ENCODE assay signal across 8 cellular contexts in the genomic region with DNA sequence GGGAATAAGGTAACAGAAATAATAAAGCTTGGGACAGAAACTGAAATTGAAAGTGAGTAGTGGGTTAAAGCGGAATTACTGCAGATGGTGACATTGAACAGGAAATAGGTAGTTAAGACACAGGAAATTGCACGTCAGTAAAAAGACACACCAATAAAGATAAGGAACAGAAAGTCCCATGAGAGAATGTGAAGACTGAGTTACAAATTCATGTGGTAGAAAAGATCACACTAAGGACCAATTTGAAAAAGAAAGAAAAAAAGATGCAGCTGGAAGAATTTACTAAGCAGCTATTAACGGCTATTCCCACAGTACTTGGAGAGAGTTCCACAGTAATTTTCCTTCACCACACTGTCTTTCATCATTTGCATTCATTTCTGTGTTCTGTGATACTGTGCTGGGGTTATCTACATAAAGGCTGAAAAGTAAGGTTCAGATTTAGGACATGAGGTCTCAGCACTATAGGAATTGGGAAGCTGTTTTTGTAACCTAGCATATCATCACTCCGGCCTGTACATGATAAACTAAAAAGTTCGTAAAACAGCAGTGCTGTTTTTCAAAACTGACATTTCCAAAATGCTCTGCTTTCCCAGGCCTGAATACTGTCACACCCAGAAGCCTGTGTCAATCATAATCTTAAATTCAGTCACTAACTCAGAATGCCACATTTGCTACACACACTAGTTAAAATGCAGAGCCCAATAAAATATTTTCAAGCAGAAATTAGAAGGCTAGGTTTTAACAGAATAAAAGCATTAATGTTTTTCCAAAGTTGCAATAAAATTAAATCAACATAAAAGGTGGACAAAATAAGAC. TPM values are rescaled to one million over a fixed set of nuclear protein-coding genes. Genes with fewer than 3 reads are reported as not detected.
A peak's percentile ranks its signal among the peaks of the same experiment; 100 is the strongest.
DNase-seq lines count a peak whose midpoint lies in the region; ATAC-seq, FAIRE-seq and TF ChIP-seq lines count a peak whose summit lies in the region.

No MANE protein-coding gene starts in this region.

- TF ChIP-seq CTCF in CD14-positive monocyte (IDR thresholded peaks at IDR 0.05) (no peak), VCaP (conservative IDR thresholded peaks at IDR 0.05) (no peak), keratinocyte (optimal IDR thresholded peaks at IDR 0.05 in 1 of 3, IDR thresholded peaks at IDR 0.05 in 1 of 3, conservative IDR thresholded peaks at IDR 0.05 in 1 of 3; ENCODE audit: extremely low read depth in 1 of 3, insufficient read depth in 2 of 3, low read length in 3 of 3) (no peak), upper lobe of left lung (IDR thresholded peaks at IDR 0.05) (peak in 2 of 6 experiments; percentile 12 to 22)

- peak overlapping the region; percentile 94 for H3K27ac ChIP-seq in VCaP
- H3K27ac ChIP-seq in keratinocyte (ENCODE audit: control insufficient read depth, insufficient read depth, low read length), result peak overlapping the region; percentile 68
- peak overlapping the region; percentile 56 to 84 (median 71) for H3K27ac ChIP-seq in upper lobe of left lung

- H3K9me1 ChIP-seq in keratinocyte (ENCODE audit: control insufficient read depth, extremely low read depth, insufficient read depth, low read length), result no peaks in the 10 kb centered on the region

- H3K4me3 ChIP-seq in keratinocyte (ENCODE audit: control insufficient read depth in 2 of 3, extremely low read depth in 1 of 3, insufficient read depth in 2 of 3, low read depth in 1 of 3, low read length in 3 of 3) (no peak overlapping the region), upper lobe of left lung (peak overlapping the region in 3 of 4 donors; percentile 12 to 34 (median 32))

- intact Hi-C loops in CD14-positive monocyte (cut with micrococcal nuclease), result no loop called here

- H4K20me1 ChIP-seq in keratinocyte (ENCODE audit: control insufficient read depth, extremely low read depth, insufficient read depth, low read length), result no peaks in the 10 kb centered on the region

- TF ChIP-seq POLR2A in upper lobe of left lung (IDR thresholded peaks at IDR 0.05), result no peak

- no peaks in the 10 kb centered on the region for H3K9me3 ChIP-seq in keratinocyte (ENCODE audit: control insufficient read depth, low read depth, low read length)
- no peaks in the 10 kb centered on the region for H3K9me3 ChIP-seq in upper lobe of left lung

- H3K27me3 ChIP-seq in keratinocyte (ENCODE audit: control insufficient read depth, extremely low read depth, insufficient read depth, low read length) (no peaks in the 10 kb centered on the region), upper lobe of left lung (no peaks in the 10 kb centered on the region)

- H3K9ac ChIP-seq in keratinocyte (ENCODE audit: control insufficient read depth, extremely low read depth, insufficient read depth, low read length), result no peak overlapping the region

- WGBS in upper lobe of left lung, 2 donors, result 53 to 59% methylated on average over 5 of the region's 5 CpGs

- dilution Hi-C loops in keratinocyte (cut with MboI; ENCODE audit: extremely low pct_ligation_motif_present, low sequenced_read_pairs), result no loop called here

- no peak overlapping the region for H3K4me2 ChIP-seq in keratinocyte (ENCODE audit: control insufficient read depth, extremely low read depth, insufficient read depth, low read depth, low read length)

- peaks cover 2% of the 10 kb centered on the region for H3K79me2 ChIP-seq in keratinocyte (ENCODE audit: control insufficient read depth, insufficient read depth, low read length)

- peak overlapping the region; percentile 62 to 86 for H3K4me3 Mint-ChIP-seq in CD14-positive monocyte

- H3K36me3 Mint-ChIP-seq in CD14-positive monocyte, result peaks cover 18 to 27% of the 10 kb centered on the region in 2 donors

- H2AFZ ChIP-seq in keratinocyte (ENCODE audit: control insufficient read depth, low read length), result peak overlapping the region; percentile 2

- peak; percentile 34 for FAIRE-seq in keratinocyte (lab: Jason Lieb, UNC)

- H3K36me3 ChIP-seq in keratinocyte (ENCODE audit: control insufficient read depth in 2 of 2, extremely low read depth in 1 of 2, insufficient read depth in 2 of 2, low read length in 2 of 2) (peaks cover 0 to 1% of the 10 kb centered on the region in 2 experiments), upper lobe of left lung (peaks cover 0 to 19% (median 0%) of the 10 kb centered on the region in 4 donors)

- H3K27me3 Mint-ChIP-seq in CD14-positive monocyte (ENCODE audit: low read depth in 3 of 3), result no peaks in the 10 kb centered on the region

- H3K4me1 Mint-ChIP-seq in CD14-positive monocyte, result peaks cover 46% of the 10 kb centered on the region

- TF ChIP-seq EP300 in upper lobe of left lung (IDR thresholded peaks at IDR 0.05), result peak in 3 of 4 donors; percentile 10 to 84 (median 55)

- H3K27ac Mint-ChIP-seq in CD14-positive monocyte, result peak overlapping the region; percentile 89 to 98 (median 96)

- H3K9me3 Mint-ChIP-seq in CD14-positive monocyte, result peaks cover 0 to 8% (median 0%) of the 10 kb centered on the region in 7 donors

- DNase-seq in CD14-positive monocyte (ENCODE audit: low spot score) (no peak), keratinocyte (ENCODE audit: low read depth, low spot score) (no peak), upper lobe of left lung (no peak), activated gamma-delta T cell (lab: John Stamatoyannopoulos, UW) (no peak), DMS153 (lab: John Stamatoyannopoulos, UW) (no peak)

- H3K4me1 ChIP-seq in keratinocyte (ENCODE audit: control insufficient read depth, extremely low read depth, insufficient read depth, low read length) (peaks cover 24% of the 10 kb centered on the region), upper lobe of left lung (peaks cover 0 to 11% (median 8%) of the 10 kb centered on the region in 4 donors)

- peak; percentile 93 for ATAC-seq in GM19372 (IDR thresholded peaks at IDR 0.05; ENCODE audit: low read depth, unreplicated experiment)
- peak; percentile 95 for ATAC-seq in HG03342 (IDR thresholded peaks at IDR 0.05; ENCODE audit: unreplicated experiment)
- ATAC-seq in upper lobe of left lung (ENCODE audit: low FRiP score in 2 of 2), result peak in 1 of 2 donors; percentile 83

RNA-seq across cellular contexts. Expression of gene SRBD1, which starts 42.9 kb away (rescaled TPM):
- polyA plus RNA-seq in CD14-positive monocyte (1 to 10 TPM; 7.0 to 9.2 TPM), keratinocyte (5.8 to 8.8 TPM (median 5.9 TPM) in 3 replicates)
- polyA plus RNA-seq in keratinocyte (2011; ENCODE audit: low read depth), result 4.1 TPM
- 4.0 and 7.0 TPM in 2 replicates for polyA plus RNA-seq in keratinocyte (2011; cell fraction: cytosol; rRNA removed)
- 7.5 and 8.6 TPM in 2 replicates for polyA plus RNA-seq in keratinocyte (2011; cell fraction: nucleus; rRNA removed)
- polyA plus RNA-seq in keratinocyte (2012; ENCODE audit: low replicate concordance), result 3.7 and 7.9 TPM in 2 replicates
- polyA minus RNA-seq in keratinocyte, result 1.7 to 20.6 TPM (median 8.5 TPM) in 3 replicates
- polyA minus RNA-seq in keratinocyte (2011; cell fraction: cytosol; rRNA and poly(A)+ RNA removed), result 4.8 TPM
- polyA minus RNA-seq in keratinocyte (2011; cell fraction: nucleus; rRNA and poly(A)+ RNA removed), result 11.3 and 29.3 TPM in 2 replicates
- total RNA-seq in upper lobe of left lung, result 10 to 100 TPM; 16.4 to 38.3 (median 19.0) TPM

Comparison
In these comparisons a context has a peak if more than half of its experiments do, and no peak if none do; other contexts are left out.
1. H3K4me3 ChIP-seq: peak in upper lobe of left lung (3 of 4); none in keratinocyte (0 of 3).
2. Peak in every context shown above with its lines, with median percentiles within 50 percentile points of each other: H3K27ac ChIP-seq.